In the genomic region with DNA sequence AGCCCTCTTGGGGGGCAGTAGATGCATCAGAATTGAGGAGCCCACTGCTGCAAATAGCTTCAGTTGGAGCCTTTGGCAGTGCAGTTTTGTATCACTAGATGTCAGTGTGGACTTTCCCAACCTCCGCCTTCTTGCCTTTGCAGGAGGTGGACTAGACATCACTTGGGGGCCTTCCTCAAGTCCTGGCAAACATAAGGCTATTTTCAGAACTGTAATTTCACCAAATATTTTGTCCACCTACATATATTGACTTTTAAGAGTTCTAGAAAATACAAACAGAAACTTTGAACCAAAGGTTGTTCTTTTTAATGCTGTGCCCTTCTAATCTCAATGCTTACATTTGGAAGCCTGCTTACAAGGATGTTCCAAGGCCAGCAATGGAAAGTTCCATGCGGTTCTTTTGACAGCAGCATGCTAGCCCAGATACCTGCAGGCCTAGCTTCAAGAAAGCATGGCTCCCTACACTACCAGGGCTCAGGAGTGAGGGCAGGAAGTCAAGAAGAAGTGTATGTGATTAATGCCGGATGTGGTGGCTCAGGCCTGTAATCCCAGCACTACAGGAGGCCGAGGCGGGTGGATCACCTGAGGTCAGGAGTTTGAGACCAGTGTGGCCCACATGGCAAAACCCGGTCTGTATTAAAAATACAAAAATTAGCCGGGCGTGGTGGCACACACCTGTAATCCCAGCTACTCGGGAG, we compare ENCODE assay signal across 1 cellular context.
TF ChIP-seq lines count a peak whose summit lies in the region.

No MANE protein-coding gene starts in this region.

TF ChIP-seq in SK-N-SH, 30 proteins besides CTCF, POLR2A, EP300 and RAD21 (continued from another document):
- TF ChIP-seq EZH2phosphoT487 (IDR thresholded peaks at IDR 0.05; ENCODE audit: borderline replicate concordance, low read depth) (no peak), NFIC (IDR thresholded peaks at IDR 0.05; ENCODE audit: borderline replicate concordance) (no peak), MXI1 (IDR thresholded peaks at IDR 0.05; ENCODE audit: low read depth, low read length) (no peak), YY1 (IDR thresholded peaks at IDR 0.05; ENCODE audit: low read depth) (no peak), GATA2 (CRISPR knock-in tag; IDR thresholded peaks at IDR 0.05) (no peak), RFX5 (IDR thresholded peaks at IDR 0.05; ENCODE audit: low read length) (no peak), NRF1 (IDR thresholded peaks at IDR 0.05; ENCODE audit: low read depth, low read length) (peak; percentile 39; the same call in 1 of the 2 replicates), SMC3 (IDR thresholded peaks at IDR 0.05; ENCODE audit: low read depth, low read length) (peak; percentile 98), RCOR1 (IDR thresholded peaks at IDR 0.05; ENCODE audit: low read length) (peak; percentile 27; the same call in 1 of the 2 replicates)
- TF ChIP-seq, protein P1, sequence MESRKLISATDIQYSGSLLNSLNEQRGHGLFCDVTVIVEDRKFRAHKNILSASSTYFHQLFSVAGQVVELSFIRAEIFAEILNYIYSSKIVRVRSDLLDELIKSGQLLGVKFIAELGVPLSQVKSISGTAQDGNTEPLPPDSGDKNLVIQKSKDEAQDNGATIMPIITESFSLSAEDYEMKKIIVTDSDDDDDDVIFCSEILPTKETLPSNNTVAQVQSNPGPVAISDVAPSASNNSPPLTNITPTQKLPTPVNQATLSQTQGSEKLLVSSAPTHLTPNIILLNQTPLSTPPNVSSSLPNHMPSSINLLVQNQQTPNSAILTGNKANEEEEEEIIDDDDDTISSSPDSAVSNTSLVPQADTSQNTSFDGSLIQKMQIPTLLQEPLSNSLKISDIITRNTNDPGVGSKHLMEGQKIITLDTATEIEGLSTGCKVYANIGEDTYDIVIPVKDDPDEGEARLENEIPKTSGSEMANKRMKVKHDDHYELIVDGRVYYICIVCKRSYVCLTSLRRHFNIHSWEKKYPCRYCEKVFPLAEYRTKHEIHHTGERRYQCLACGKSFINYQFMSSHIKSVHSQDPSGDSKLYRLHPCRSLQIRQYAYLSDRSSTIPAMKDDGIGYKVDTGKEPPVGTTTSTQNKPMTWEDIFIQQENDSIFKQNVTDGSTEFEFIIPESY (IDR thresholded peaks at IDR 0.05; ENCODE audit: borderline replicate concordance, low read depth): no peak
- TF ChIP-seq, protein P2, sequence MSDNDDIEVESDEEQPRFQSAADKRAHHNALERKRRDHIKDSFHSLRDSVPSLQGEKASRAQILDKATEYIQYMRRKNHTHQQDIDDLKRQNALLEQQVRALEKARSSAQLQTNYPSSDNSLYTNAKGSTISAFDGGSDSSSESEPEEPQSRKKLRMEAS (IDR thresholded peaks at IDR 0.05; ENCODE audit: low read depth): no peak
